13 cellular contexts compared by ENCODE assay signal in the genomic region with DNA sequence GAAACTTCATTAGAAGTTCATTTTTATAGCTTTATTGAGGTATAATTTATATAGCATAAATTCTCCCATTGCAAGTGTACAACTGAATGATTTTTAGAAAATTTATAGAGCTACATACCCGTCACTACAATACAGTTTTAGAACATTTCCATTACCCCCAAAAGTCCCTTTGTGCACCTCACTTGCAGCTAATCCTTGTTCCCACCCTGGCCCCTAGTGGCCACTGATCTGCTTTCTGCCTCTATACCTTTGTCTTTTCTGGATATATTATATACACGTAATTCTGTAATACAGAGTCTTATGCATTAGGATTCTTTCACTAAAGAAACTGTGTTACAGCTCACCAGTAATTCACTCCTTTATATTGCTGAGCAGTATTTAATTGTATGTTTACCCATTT.
DNase-seq lines count a peak whose midpoint lies in the region; ATAC-seq and TF ChIP-seq lines count a peak whose summit lies in the region.
"Had no signal": no experiment of that assay in that cellular context is flagged by ENCODE, and none has a peak within 500 bp of the region (broad histone marks: within the 10 kb centered on the region; RNA-seq: fewer than 3 reads in every experiment).

No MANE protein-coding gene starts in this region.

- H3K9me3 ChIP-seq in PC-3 (ENCODE audit: low read length): no peaks in the 10 kb centered on the region

- peak; percentile 3 for DNase-seq in AG08396 (ENCODE audit: low spot score)
- peak; percentile 26 for DNase-seq in HCEC 1CT
- DNase-seq in PC-3: peak; percentile 49
- peak; percentile 25 for DNase-seq in fibroblast of mammary gland (ENCODE audit: low read depth)
- no peak for DNase-seq in stimulated activated CD4-positive, alpha-beta T cell treated with anti-CD3 and anti-CD28 coated beads, Interleukin-4, amount 100 ng/mL, for 1 hour
- DNase-seq in SIG-M5 treated with dmso at 0.1 percent for 504 hours (lab: John Stamatoyannopoulos, UW; ENCODE audit: unreplicated experiment): no peak
- DNase-seq in NCI-H128 (lab: John Stamatoyannopoulos, UW; ENCODE audit: unreplicated experiment): no peak
- no peak for DNase-seq in ureter (ENCODE audit: low spot score)
- DNase-seq: aorta, DMS79, T-helper 2 cell, trophoblast cell had no signal

- peak; percentile 83 for TF ChIP-seq CTCF in PC-3 (conservative IDR thresholded peaks at IDR 0.05; ENCODE audit: low read depth, low read length)
- TF ChIP-seq CTCF in fibroblast of mammary gland (conservative IDR thresholded peaks at IDR 0.05; ENCODE audit: control insufficient read depth, insufficient read depth, low read depth, low read length): peak; percentile 51

- H3K9ac ChIP-seq in PC-3 (ENCODE audit: low read length): no peak overlapping the region

- ATAC-seq in PC-3: peak; percentile 54; the same call in 1 of the 2 replicates
- ATAC-seq: K562 had no signal

- H2AFZ ChIP-seq in PC-3 (ENCODE audit: low read length): no peak overlapping the region

- BruUV-seq in PC-3 (replicated peaks; lab: Mats Ljungman, UMichigan): no TSS peak

- POLR2A ChIA-PET in PC-3 (lab: Charles Lee; ENCODE audit: unreplicated experiment): no interaction called here

- intact Hi-C loops in PC-3 (cut with micrococcal nuclease): loop anchor here (2.0 to 10.0 kb wide), 3 partner anchors 142 to 488 kb away; a partner anchor contains a TSS

- H3K9me2 ChIP-seq in PC-3 (replicated peaks; ENCODE audit: low read length): no peaks in the 10 kb centered on the region

- H3K4me1 ChIP-seq in PC-3 (ENCODE audit: insufficient read depth, low read length): no peaks in the 10 kb centered on the region

- H3K79me2 ChIP-seq in PC-3 (ENCODE audit: low read length): no peaks in the 10 kb centered on the region

- H3K27ac ChIP-seq in PC-3 (ENCODE audit: low read length): no peak overlapping the region

- H3K4me3 ChIP-seq in PC-3 (ENCODE audit: low read length) (no peak overlapping the region), fibroblast of mammary gland (ENCODE audit: control insufficient read depth, low read depth, low read length) (no peak overlapping the region)
- H3K4me3 ChIP-seq: K562 had no signal

- H3K36me3 ChIP-seq in PC-3 (ENCODE audit: low read depth, low read length): no peaks in the 10 kb centered on the region

- no peaks in the 10 kb centered on the region for H4K20me1 ChIP-seq in PC-3 (ENCODE audit: low read length)

- no peak overlapping the region for H3K4me2 ChIP-seq in PC-3 (ENCODE audit: low read length)

- CTCF ChIA-PET in PC-3 (lab: Charles Lee): interaction anchor here (0.6 to 0.9 kb wide), 4 partner anchors 8 to 546 kb away, joined by 3 to 5 read pairs (median 4); no protein-coding TSS in a partner anchor

- no peaks in the 10 kb centered on the region for H3K27me3 ChIP-seq in PC-3 (ENCODE audit: low read length)

- no peaks in the 10 kb centered on the region for H3F3A ChIP-seq in PC-3 (ENCODE audit: low read length, unreplicated experiment)

Comparison
In these comparisons a context has a peak if more than half of its experiments do, and no peak if none do; other contexts are left out.
1. DNase-seq: peak in AG08396 (single experiment), HCEC 1CT (single experiment), PC-3 (single experiment) and fibroblast of mammary gland (single experiment); none in stimulated activated CD4-positive, alpha-beta T cell treated with anti-CD3 and anti-CD28 coated beads, Interleukin-4, amount 100 ng/mL, for 1 hour (single experiment), SIG-M5 treated with dmso at 0.1 percent for 504 hours (single experiment), NCI-H128 (single experiment) and ureter (single experiment).